ENCODE assay signal across 3 cellular contexts in the genomic region with DNA sequence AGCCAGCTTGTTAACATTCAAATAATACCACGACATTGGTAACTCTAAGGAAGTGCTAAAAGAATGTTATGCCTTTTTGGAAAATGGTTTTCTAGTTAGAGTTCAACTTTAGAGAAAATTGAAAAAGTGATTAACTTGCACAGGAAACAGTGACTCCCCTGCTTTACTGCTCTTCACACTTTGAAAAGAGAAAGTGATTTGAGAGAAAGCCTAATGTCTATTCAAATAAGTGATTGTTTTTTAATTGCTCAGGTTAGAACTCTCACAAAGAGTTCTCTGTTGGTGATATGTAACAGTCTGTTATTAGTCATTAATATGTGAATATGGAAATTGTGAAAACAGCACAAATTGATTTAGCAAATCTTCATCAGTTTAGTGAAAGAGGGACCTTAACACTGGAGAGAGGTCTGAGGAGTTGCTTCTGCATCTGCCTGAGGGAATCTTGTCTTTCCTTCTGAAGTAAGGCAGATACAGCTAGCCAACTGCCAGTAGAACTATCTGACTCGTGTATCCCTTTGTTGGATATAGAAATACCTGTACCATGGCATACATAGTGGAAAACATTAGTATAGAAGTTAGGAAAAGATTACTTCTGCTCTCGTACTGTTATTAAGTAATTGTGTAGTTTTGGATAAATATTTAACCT.
TF ChIP-seq lines count a peak whose summit lies in the region.

No MANE protein-coding gene starts in this region.

TF ChIP-seq in A549, 52 proteins besides CTCF, POLR2A, EP300 and RAD21:
- TF ChIP-seq CBX8 (IDR thresholded peaks at IDR 0.05) (no peak), NFE2L2 (conservative IDR thresholded peaks at IDR 0.05; ENCODE audit: low read length) (no peak), POLR2AphosphoS2 (conservative IDR thresholded peaks at IDR 0.05; ENCODE audit: low read length) (no peak), HEYL (CRISPR knock-in tag; IDR thresholded peaks at IDR 0.05) (no peak), HDAC2 (IDR thresholded peaks at IDR 0.05) (no peak), TP53 (CRISPR knock-in tag; IDR thresholded peaks at IDR 0.05) (no peak), ESRRA (IDR thresholded peaks at IDR 0.05; ENCODE audit: borderline replicate concordance, low read length) (no peak), JUNB (IDR thresholded peaks at IDR 0.05) (no peak), FOXS1 (CRISPR knock-in tag; IDR thresholded peaks at IDR 0.05) (no peak), RCOR1 (IDR thresholded peaks at IDR 0.05; ENCODE audit: low read depth, low read length) (no peak), ZFP36 (IDR thresholded peaks at IDR 0.05; ENCODE audit: borderline replicate concordance, partially characterized antibody) (no peak), KDM1A (IDR thresholded peaks at IDR 0.05; ENCODE audit: low read depth) (no peak), MAZ (IDR thresholded peaks at IDR 0.05; ENCODE audit: borderline replicate concordance, low read depth, low read length) (no peak)
- TF ChIP-seq, protein P1, sequence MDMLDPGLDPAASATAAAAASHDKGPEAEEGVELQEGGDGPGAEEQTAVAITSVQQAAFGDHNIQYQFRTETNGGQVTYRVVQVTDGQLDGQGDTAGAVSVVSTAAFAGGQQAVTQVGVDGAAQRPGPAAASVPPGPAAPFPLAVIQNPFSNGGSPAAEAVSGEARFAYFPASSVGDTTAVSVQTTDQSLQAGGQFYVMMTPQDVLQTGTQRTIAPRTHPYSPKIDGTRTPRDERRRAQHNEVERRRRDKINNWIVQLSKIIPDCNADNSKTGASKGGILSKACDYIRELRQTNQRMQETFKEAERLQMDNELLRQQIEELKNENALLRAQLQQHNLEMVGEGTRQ (IDR thresholded peaks at IDR 0.05) = no peak
- TF ChIP-seq, protein P2, sequence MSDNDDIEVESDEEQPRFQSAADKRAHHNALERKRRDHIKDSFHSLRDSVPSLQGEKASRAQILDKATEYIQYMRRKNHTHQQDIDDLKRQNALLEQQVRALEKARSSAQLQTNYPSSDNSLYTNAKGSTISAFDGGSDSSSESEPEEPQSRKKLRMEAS (IDR thresholded peaks at IDR 0.05) = no peak
TF ChIP-seq in A549: peak in this region for 0.

TF ChIP-seq in GM23338, 12 proteins besides CTCF, POLR2A, EP300 and RAD21:
- TF ChIP-seq EZH2 (IDR thresholded peaks at IDR 0.05; ENCODE audit: low read depth, unreplicated experiment) = no peak
- TF ChIP-seq, protein P3, sequence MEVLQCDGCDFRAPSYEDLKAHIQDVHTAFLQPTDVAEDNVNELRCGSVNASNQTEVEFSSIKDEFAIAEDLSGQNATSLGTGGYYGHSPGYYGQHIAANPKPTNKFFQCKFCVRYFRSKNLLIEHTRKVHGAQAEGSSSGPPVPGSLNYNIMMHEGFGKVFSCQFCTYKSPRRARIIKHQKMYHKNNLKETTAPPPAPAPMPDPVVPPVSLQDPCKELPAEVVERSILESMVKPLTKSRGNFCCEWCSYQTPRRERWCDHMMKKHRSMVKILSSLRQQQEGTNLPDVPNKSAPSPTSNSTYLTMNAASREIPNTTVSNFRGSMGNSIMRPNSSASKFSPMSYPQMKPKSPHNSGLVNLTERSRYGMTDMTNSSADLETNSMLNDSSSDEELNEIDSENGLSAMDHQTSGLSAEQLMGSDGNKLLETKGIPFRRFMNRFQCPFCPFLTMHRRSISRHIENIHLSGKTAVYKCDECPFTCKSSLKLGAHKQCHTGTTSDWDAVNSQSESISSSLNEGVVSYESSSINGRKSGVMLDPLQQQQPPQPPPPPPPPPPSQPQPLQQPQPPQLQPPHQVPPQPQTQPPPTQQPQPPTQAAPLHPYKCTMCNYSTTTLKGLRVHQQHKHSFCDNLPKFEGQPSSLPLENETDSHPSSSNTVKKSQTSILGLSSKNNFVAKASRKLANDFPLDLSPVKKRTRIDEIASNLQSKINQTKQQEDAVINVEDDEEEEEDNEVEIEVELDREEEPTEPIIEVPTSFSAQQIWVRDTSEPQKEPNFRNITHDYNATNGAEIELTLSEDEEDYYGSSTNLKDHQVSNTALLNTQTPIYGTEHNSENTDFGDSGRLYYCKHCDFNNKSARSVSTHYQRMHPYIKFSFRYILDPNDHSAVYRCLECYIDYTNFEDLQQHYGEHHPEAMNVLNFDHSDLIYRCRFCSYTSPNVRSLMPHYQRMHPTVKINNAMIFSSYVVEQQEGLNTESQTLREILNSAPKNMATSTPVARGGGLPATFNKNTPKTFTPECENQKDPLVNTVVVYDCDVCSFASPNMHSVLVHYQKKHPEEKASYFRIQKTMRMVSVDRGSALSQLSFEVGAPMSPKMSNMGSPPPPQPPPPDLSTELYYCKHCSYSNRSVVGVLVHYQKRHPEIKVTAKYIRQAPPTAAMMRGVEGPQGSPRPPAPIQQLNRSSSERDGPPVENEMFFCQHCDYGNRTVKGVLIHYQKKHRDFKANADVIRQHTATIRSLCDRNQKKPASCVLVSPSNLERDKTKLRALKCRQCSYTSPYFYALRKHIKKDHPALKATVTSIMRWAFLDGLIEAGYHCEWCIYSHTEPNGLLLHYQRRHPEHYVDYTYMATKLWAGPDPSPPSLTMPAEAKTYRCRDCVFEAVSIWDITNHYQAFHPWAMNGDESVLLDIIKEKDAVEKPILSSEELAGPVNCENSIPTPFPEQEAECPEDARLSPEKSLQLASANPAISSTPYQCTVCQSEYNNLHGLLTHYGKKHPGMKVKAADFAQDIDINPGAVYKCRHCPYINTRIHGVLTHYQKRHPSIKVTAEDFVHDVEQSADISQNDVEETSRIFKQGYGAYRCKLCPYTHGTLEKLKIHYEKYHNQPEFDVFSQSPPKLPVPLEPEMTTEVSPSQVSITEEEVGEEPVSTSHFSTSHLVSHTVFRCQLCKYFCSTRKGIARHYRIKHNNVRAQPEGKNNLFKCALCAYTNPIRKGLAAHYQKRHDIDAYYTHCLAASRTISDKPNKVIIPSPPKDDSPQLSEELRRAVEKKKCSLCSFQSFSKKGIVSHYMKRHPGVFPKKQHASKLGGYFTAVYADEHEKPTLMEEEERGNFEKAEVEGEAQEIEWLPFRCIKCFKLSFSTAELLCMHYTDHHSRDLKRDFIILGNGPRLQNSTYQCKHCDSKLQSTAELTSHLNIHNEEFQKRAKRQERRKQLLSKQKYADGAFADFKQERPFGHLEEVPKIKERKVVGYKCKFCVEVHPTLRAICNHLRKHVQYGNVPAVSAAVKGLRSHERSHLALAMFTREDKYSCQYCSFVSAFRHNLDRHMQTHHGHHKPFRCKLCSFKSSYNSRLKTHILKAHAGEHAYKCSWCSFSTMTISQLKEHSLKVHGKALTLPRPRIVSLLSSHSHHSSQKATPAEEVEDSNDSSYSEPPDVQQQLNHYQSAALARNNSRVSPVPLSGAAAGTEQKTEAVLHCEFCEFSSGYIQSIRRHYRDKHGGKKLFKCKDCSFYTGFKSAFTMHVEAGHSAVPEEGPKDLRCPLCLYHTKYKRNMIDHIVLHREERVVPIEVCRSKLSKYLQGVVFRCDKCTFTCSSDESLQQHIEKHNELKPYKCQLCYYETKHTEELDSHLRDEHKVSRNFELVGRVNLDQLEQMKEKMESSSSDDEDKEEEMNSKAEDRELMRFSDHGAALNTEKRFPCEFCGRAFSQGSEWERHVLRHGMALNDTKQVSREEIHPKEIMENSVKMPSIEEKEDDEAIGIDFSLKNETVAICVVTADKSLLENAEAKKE (CRISPR knock-in tag; IDR thresholded peaks at IDR 0.05) = peak; percentile 78; the same call in 1 of the 2 replicates

TF ChIP-seq in GM12878, 131 proteins besides CTCF, POLR2A, EP300 and RAD21:
- TF ChIP-seq PAX8 (IDR thresholded peaks at IDR 0.05) (no peak), SMAD1 (IDR thresholded peaks at IDR 0.05; ENCODE audit: low read depth, partially characterized antibody) (no peak), CBX5 (IDR thresholded peaks at IDR 0.05; ENCODE audit: low read depth) (0 out of 2 replicates have a peak, but pooled peaks have one; percentile 30), SMARCA5 (IDR thresholded peaks at IDR 0.05) (0 out of 2 replicates have a peak, but pooled peaks have one; percentile 16), MTA2 (IDR thresholded peaks at IDR 0.05; ENCODE audit: low read depth) (peak; percentile 61), FOXK2 (IDR thresholded peaks at IDR 0.05) (no peak), IKZF2 (IDR thresholded peaks at IDR 0.05) (peak in 1 of 2 experiments; percentile 8; a peak in 1 of 4 replicates), NBN (IDR thresholded peaks at IDR 0.05) (0 out of 2 replicates have a peak, but pooled peaks have one; percentile 34), MTA3 (IDR thresholded peaks at IDR 0.05; ENCODE audit: borderline replicate concordance, low read length) (no peak), ZNF24 (IDR thresholded peaks at IDR 0.05) (peak; percentile 43; the same call in 1 of the 2 replicates)
TF ChIP-seq in GM12878: peak in this region for 6.
